22 cellular contexts compared by ENCODE assay signal in the genomic region with DNA sequence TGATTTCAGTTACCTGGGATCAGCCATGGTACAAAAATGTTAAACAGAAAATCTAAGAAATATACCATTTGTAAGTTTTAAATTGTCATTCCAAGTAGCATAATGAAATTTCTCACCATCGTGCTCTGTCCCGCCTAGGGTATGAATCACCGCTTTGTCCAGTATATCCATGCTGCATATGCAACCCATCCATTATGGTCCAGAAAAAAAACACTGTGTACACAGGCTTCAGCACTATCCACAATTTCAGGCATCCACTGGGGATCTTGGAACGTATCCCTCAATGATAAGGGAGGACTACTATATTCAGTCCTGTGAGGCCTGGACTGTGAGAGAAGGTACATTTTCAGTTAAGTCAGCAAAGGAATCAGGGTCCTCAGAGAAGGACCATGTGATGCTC. TPM values are rescaled to one million over a fixed set of nuclear protein-coding genes. Genes with fewer than 3 reads are reported as not detected.
DNase-seq lines count a peak whose midpoint lies in the region; ATAC-seq, FAIRE-seq and TF ChIP-seq lines count a peak whose summit lies in the region.
"Had no signal": no experiment of that assay in that cellular context is flagged by ENCODE, and none has a peak within 500 bp of the region (broad histone marks: within the 10 kb centered on the region; RNA-seq: fewer than 3 reads in every experiment).

No MANE protein-coding gene starts in this region.

- H3K9me3 ChIP-seq in A549 (no peaks in the 10 kb centered on the region), K562 (replicated peaks; ENCODE audit: control insufficient read depth, insufficient read depth, low read depth, low read length) (no peaks in the 10 kb centered on the region)
- H3K9me3 ChIP-seq: BE2C had no signal

- in situ Hi-C loops in K562 (cut with MboI), result no loop called here

- H3K4me1 ChIP-seq in A549 (peaks cover 34% of the 10 kb centered on the region), K562 (replicated peaks in 1 of 2; ENCODE audit: control insufficient read depth in 2 of 2, insufficient read depth in 2 of 2, low read length in 2 of 2) (no peaks in the 10 kb centered on the region)

- no peak overlapping the region for H3K9ac ChIP-seq in K562 (ENCODE audit: insufficient read depth in 1 of 2, low read depth in 2 of 2, low read length in 2 of 2)
- H3K9ac ChIP-seq: KMS-11 had no signal

- no peak for TF ChIP-seq RAD21 in A549 (conservative IDR thresholded peaks at IDR 0.05 in 1 of 2, IDR thresholded peaks at IDR 0.05 in 1 of 2)
- no peak for TF ChIP-seq RAD21 in K562 (CRISPR knock-in tag; conservative IDR thresholded peaks at IDR 0.05 in 1 of 2, IDR thresholded peaks at IDR 0.05 in 1 of 2)

- no peaks in the 10 kb centered on the region for H3K36me3 ChIP-seq in K562 (ENCODE audit: control insufficient read depth, insufficient read depth, low read length)
- H3K36me3 ChIP-seq: BE2C had no signal

- TF ChIP-seq EP300 in A549 (IDR thresholded peaks at IDR 0.05), result no peak
- no peak for TF ChIP-seq EP300 in K562 (IDR thresholded peaks at IDR 0.05; ENCODE audit: low read length)

- CTCF ChIA-PET in A549 (lab: Yijun Ruan, JAX) (no interaction called here), K562 (lab: Yijun Ruan, JAX; ENCODE audit: low intra/inter-chr PET ratio) (no interaction called here)

- no peaks in the 10 kb centered on the region; a peak in 1 of 5 replicates for H3K27me3 ChIP-seq in K562 (ENCODE audit: control insufficient read depth in 2 of 2, insufficient read depth in 2 of 2, low read length in 2 of 2)
- H3K27me3 ChIP-seq: BE2C had no signal

- no peaks in the 10 kb centered on the region for H3K79me2 ChIP-seq in K562 (ENCODE audit: control insufficient read depth, insufficient read depth, low read length)

- H3K27ac ChIP-seq in A549 (peak overlapping the region; percentile 67 to 78), K562 (ENCODE audit: extremely low read depth, low read depth, low read length) (no peak overlapping the region), coronary artery (no peak overlapping the region)
- H3K27ac ChIP-seq: KMS-11 had no signal

- no peaks in the 10 kb centered on the region for H4K20me1 ChIP-seq in K562 (replicated peaks; ENCODE audit: control insufficient read depth, insufficient read depth, low read length)

- WGBS in A549 (ENCODE audit: missing lambda C conversion rate), result 80% methylated on average over 4 of the region's 4 CpGs
- WGBS in K562 (ENCODE audit: insufficient coverage, low coverage, missing lambda C conversion rate), result 2% methylated on average over 4 of the region's 4 CpGs

- FAIRE-seq in A549 (lab: Jason Lieb, UNC), result no peak
- FAIRE-seq in K562 (lab: Jason Lieb, UNC), result peak; percentile 6

- H3K4me3 ChIP-seq in A549, result no peak overlapping the region
- H3K4me3 ChIP-seq in K562, result no peak overlapping the region
- no peak overlapping the region for H3K4me3 ChIP-seq in coronary artery

- intact Hi-C loops in K562 (cut with micrococcal nuclease), result no loop called here

- H2AFZ ChIP-seq in K562 (ENCODE audit: low read depth, low read length), result no peak overlapping the region

- peak in 1 of 2 experiments; percentile 5 for DNase-seq in A549 (ENCODE audit: low read depth in 1 of 2, low spot score in 1 of 2)
- DNase-seq in K562 (ENCODE audit: extremely low read depth in 1 of 4, low spot score in 3 of 4), result no peak
- DNase-seq in kidney tubule cell (ENCODE audit: low spot score), result peak; percentile 4
- DNase-seq in coronary artery (ENCODE audit: low spot score), result no peak
- no peak for DNase-seq in HK-2 (ENCODE audit: unreplicated experiment)
- DNase-seq: 8988T; BE2C; Calu3; CD4-positive, alpha-beta T cell; GOT3; NCI-H1417; NCI-H187; NCI-H2107; NCI-H510A treated with DMSO at 0.1 percent for 48 hours; NCI-H774; SHP77 had no signal

- TF ChIP-seq CTCF in A549 (IDR thresholded peaks at IDR 0.05) (no peak), K562 (IDR thresholded peaks at IDR 0.05 in 2 of 3, conservative IDR thresholded peaks at IDR 0.05 in 1 of 3; ENCODE audit: insufficient read depth in 2 of 3, low read depth in 1 of 3, low read length in 3 of 3) (no peak), coronary artery (IDR thresholded peaks at IDR 0.05) (no peak)

- no peaks in the 10 kb centered on the region for H3K9me1 ChIP-seq in K562 (ENCODE audit: control insufficient read depth, insufficient read depth, low read length)

- POLR2A ChIA-PET in A549 (lab: Yijun Ruan, JAX) (no interaction called here), K562 (lab: Yijun Ruan, JAX) (no interaction called here)

- no peak for TF ChIP-seq POLR2A in A549 (IDR thresholded peaks at IDR 0.05; ENCODE audit: low read length)
- no peak for TF ChIP-seq POLR2A in K562 (conservative IDR thresholded peaks at IDR 0.05)

- no TSS peak for BruUV-seq in K562 (replicated peaks; lab: Mats Ljungman, UMichigan)

- ATAC-seq in A549 (peak; percentile 24 to 62; a peak in 5 of 6 replicates), HG03097 (IDR thresholded peaks at IDR 0.05; ENCODE audit: low FRiP score, unreplicated experiment) (peak; percentile 17), K562 (no peak), GM18868 (IDR thresholded peaks at IDR 0.05; ENCODE audit: unreplicated experiment) (no peak), GM18867 (IDR thresholded peaks at IDR 0.05; ENCODE audit: unreplicated experiment) (no peak)
- ATAC-seq: HCT116, SK-N-SH treated with all-trans-retinoic acid at 6 μM for 48 hours had no signal

- peak overlapping the region; percentile 60 for H3K4me2 ChIP-seq in A549
- H3K4me2 ChIP-seq in K562 (ENCODE audit: insufficient read depth, low read length), result no peak overlapping the region
- H3K4me2 ChIP-seq: KMS-11 had no signal

TF ChIP-seq in A549, 52 proteins besides CTCF, POLR2A, EP300 and RAD21 (continues in another document):
- TF ChIP-seq SREBF2 (IDR thresholded peaks at IDR 0.05), result no peak
- no peak for TF ChIP-seq HOXB13 (CRISPR knock-in tag; IDR thresholded peaks at IDR 0.05; ENCODE audit: low read depth)

TF ChIP-seq in K562, 482 proteins besides CTCF, POLR2A, EP300 and RAD21 (continues in another document):
- TF ChIP-seq NFE2L1 (tag; IDR thresholded peaks at IDR 0.05; ENCODE audit: borderline replicate concordance, low read depth), result no peak

RNA-seq across cellular contexts. Expression of a gene that starts 37.6 kb away (rescaled TPM):
- polyA plus RNA-seq in A549 (2011; rRNA removed) (13.6 and 17.0 TPM in 2 replicates), A549 (2017; fragmentation: RNase III; extraction: RNeasy Plus Mini Kit Qiagen cat#74134 plus additional on column Dnase treatment) (47.9 to 51.2 TPM (median 49.4 TPM) in 3 replicates), K562 (2011; rRNA removed) (10.7 and 11.0 TPM in 2 replicates), K562 (2014; fragmentation: Illumina TruSeq; extraction: Trizol) (20.2 and 27.4 TPM in 2 replicates), K562 (2014; fragmentation: Nextera tagmentation; extraction: Ambion mirVana) (1 to 10 TPM; 5.0 to 5.7 TPM), K562 (2014; rRNA removed) (24.6 and 26.7 TPM in 2 replicates)
- polyA plus RNA-seq in A549 (2012; cell fraction: cytosol; rRNA removed), result 35.2 and 44.1 TPM in 2 replicates
- polyA plus RNA-seq in A549 (2012; cell fraction: nucleus; rRNA removed), result 26.5 and 28.9 TPM in 2 replicates
- polyA minus RNA-seq in A549 (2011; rRNA and poly(A)+ RNA removed), result 5.5 and 6.1 TPM in 2 replicates
- 5.5 and 7.0 TPM in 2 replicates for total RNA-seq in K562 (2011; cell fraction: chromatin; rRNA removed; ENCODE audit: low replicate concordance)
- total RNA-seq in K562 (2011; cell fraction: nucleolus; rRNA removed), result 5.8 and 7.3 TPM in 2 replicates
- 8.4 and 11.3 TPM in 2 replicates for total RNA-seq in K562 (2011; cell fraction: nucleoplasm; rRNA removed)
- total RNA-seq in K562 (2014; rRNA removed) (9.9 and 10.9 TPM in 2 replicates), K562 (2014; rRNA removed; fragmentation: Illumina TruSeq; extraction: Trizol) (9.2 and 10.3 TPM in 2 replicates), K562 (2015; rRNA removed; fragmentation: Illumina TruSeq; extraction: Trizol) (14.0 and 14.1 TPM in 2 replicates), K562 (2021) (29.8 and 33.3 TPM in 2 replicates)
- polyA plus RNA-seq in K562 (2011; cell fraction: cytosol; rRNA removed), result 8.9 and 13.6 TPM in 2 replicates
- polyA plus RNA-seq in K562 (2011; cell fraction: nucleus; rRNA removed), result 4.6 and 4.7 TPM in 2 replicates
- polyA plus RNA-seq in K562 (2012), result 22.8 and 30.2 TPM in 2 replicates
- 6.5 and 8.4 TPM in 2 replicates for polyA minus RNA-seq in K562 (2011; rRNA and poly(A)+ RNA removed)
- polyA minus RNA-seq in K562 (2011; cell fraction: cytosol; rRNA and poly(A)+ RNA removed), result 7.5 and 8.3 TPM in 2 replicates
- polyA minus RNA-seq in K562 (2011; cell fraction: nucleus; rRNA and poly(A)+ RNA removed), result 3.9 and 7.9 TPM in 2 replicates

RNA-seq across cellular contexts. Expression of a gene that starts 55.9 kb away (rescaled TPM):
- polyA plus RNA-seq in A549 (2011; rRNA removed) (1.1 and 1.4 TPM in 2 replicates), A549 (2017; fragmentation: RNase III; extraction: RNeasy Plus Mini Kit Qiagen cat#74134 plus additional on column Dnase treatment) (0.31 to 0.46 TPM (median 0.35 TPM) in 3 replicates), K562 (2011; rRNA removed) (1.5 and 2.1 TPM in 2 replicates), K562 (2014; fragmentation: Illumina TruSeq; extraction: Trizol) (0.22 and 0.24 TPM in 2 replicates), K562 (2014; fragmentation: Nextera tagmentation; extraction: Ambion mirVana) (under 1 TPM; 0.14 to 0.18 TPM), K562 (2014; rRNA removed) (0.19 and 0.47 TPM in 2 replicates)
- polyA plus RNA-seq in A549 (2012; cell fraction: cytosol; rRNA removed), result 0.33 and 0.67 TPM in 2 replicates
- polyA plus RNA-seq in A549 (2012; cell fraction: nucleus; rRNA removed), result 1.9 and 2.7 TPM in 2 replicates
- polyA minus RNA-seq in A549 (2011; rRNA and poly(A)+ RNA removed), result 7.8 and 13.3 TPM in 2 replicates
- total RNA-seq in K562 (2011; cell fraction: chromatin; rRNA removed; ENCODE audit: low replicate concordance), result 2.6 and 4.0 TPM in 2 replicates
- 1.6 and 2.3 TPM in 2 replicates for total RNA-seq in K562 (2011; cell fraction: nucleolus; rRNA removed)
- 2.4 and 3.3 TPM in 2 replicates for total RNA-seq in K562 (2011; cell fraction: nucleoplasm; rRNA removed)
- total RNA-seq in K562 (2014; rRNA removed) (under 0.01 and 0.65 TPM in 2 replicates), K562 (2014; rRNA removed; fragmentation: Illumina TruSeq; extraction: Trizol) (0.26 and 0.33 TPM in 2 replicates), K562 (2015; rRNA removed; fragmentation: Illumina TruSeq; extraction: Trizol) (0.64 and 0.65 TPM in 2 replicates), K562 (2021) (0.31 and 0.38 TPM in 2 replicates)
- 0.58 and 0.94 TPM in 2 replicates for polyA plus RNA-seq in K562 (2011; cell fraction: cytosol; rRNA removed)
- 4.1 and 5.2 TPM in 2 replicates for polyA plus RNA-seq in K562 (2011; cell fraction: nucleus; rRNA removed)
- polyA plus RNA-seq in K562 (2012), result 0.43 and 2.9 TPM in 2 replicates
- polyA minus RNA-seq in K562 (2011; rRNA and poly(A)+ RNA removed), result 4.1 and 4.4 TPM in 2 replicates
- 0.64 TPM in 1 of 2 replicates, not detected in the other for polyA minus RNA-seq in K562 (2011; cell fraction: cytosol; rRNA and poly(A)+ RNA removed)
- 3.4 and 6.1 TPM in 2 replicates for polyA minus RNA-seq in K562 (2011; cell fraction: nucleus; rRNA and poly(A)+ RNA removed)

Comparison
In these comparisons a context has a peak if more than half of its experiments do, and no peak if none do; other contexts are left out.
1. ATAC-seq: peak in A549 (2 of 2) and HG03097 (single experiment); none in K562 (single experiment), GM18868 (single experiment) and GM18867 (single experiment).
2. H3K27ac ChIP-seq: peak in A549 (2 of 2); none in K562 (single experiment) and coronary artery (0 of 2).